27 cellular contexts compared by ENCODE assay signal in the genomic region with DNA sequence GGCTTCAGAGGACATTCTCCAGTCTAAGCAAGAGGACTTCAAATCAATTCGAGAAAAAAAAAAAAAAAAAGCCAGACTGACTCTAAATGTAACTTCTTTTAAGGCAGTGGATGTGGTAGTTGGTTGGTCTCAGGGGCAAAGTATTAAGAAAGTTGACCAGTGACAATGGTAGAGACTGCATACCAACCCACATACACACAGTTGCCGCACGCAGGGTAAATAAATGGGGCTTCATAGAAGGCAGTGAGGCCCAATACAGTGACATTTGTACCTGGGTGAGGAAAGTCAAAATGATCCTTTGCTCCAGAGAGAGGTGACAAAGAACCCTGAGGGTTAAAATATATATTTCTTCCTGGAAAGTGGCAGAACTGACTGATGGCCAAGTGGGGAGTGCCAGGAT.
A peak's percentile ranks its signal among the peaks of the same experiment; 100 is the strongest.
DNase-seq lines count a peak whose midpoint lies in the region; ATAC-seq, FAIRE-seq and TF ChIP-seq lines count a peak whose summit lies in the region.
"Had no signal": no experiment of that assay in that cellular context is flagged by ENCODE, and none has a peak within 500 bp of the region (broad histone marks: within the 10 kb centered on the region; RNA-seq: fewer than 3 reads in every experiment).

No MANE protein-coding gene starts in this region.

- H3K27me3 ChIP-seq in IMR-90 (ENCODE audit: control insufficient read depth, insufficient read depth, low read length) (no peaks in the 10 kb centered on the region), endodermal cell (ENCODE audit: control insufficient read depth, insufficient read depth, low read length, poor library complexity, severe bottlenecking) (no peaks in the 10 kb centered on the region)
- H3K27me3 ChIP-seq: adrenal gland, colonic mucosa, esophagus squamous epithelium, neutrophil had no signal

- H3K27me3 Mint-ChIP-seq in endodermal cell (ENCODE audit: insufficient read depth), result no peaks in the 10 kb centered on the region
- no peaks in the 10 kb centered on the region for H3K27me3 Mint-ChIP-seq in neural crest cell (ENCODE audit: low read depth)

- H3K27ac Mint-ChIP-seq in endodermal cell, result peak overlapping the region; percentile 42
- peak overlapping the region; percentile 17 for H3K27ac Mint-ChIP-seq in neural crest cell (ENCODE audit: unreplicated experiment)

- H3K18ac ChIP-seq in IMR-90 (ENCODE audit: low read depth, low read length), result peak overlapping the region; percentile 90; the same call in 1 of the 2 replicates

- H3K9me3 ChIP-seq in A549, result no peaks in the 10 kb centered on the region
- H3K9me3 ChIP-seq in IMR-90 (ENCODE audit: control insufficient read depth, insufficient read depth, low read length), result no peaks in the 10 kb centered on the region
- H3K9me3 ChIP-seq in endodermal cell (ENCODE audit: control insufficient read depth, low read length), result no peaks in the 10 kb centered on the region
- H3K9me3 ChIP-seq: adrenal gland, colonic mucosa, esophagus squamous epithelium, neutrophil had no signal

- H3K4me1 Mint-ChIP-seq in endodermal cell (no peaks in the 10 kb centered on the region), neural crest cell (peaks cover 6% of the 10 kb centered on the region)

- H3K4me2 ChIP-seq in A549 (peak overlapping the region; percentile 17), IMR-90 (ENCODE audit: low read depth, low read length) (0 out of 2 replicates have a peak overlapping the region, but pooled peaks have one; percentile 39)

- H4K8ac ChIP-seq in IMR-90 (ENCODE audit: low read depth in 2 of 2, low read length in 2 of 2), result peak overlapping the region in 1 of 2 experiments; percentile 81; a peak in 2 of 4 replicates

- CTCF ChIA-PET in A549 (lab: Yijun Ruan, JAX) (interaction anchor here (1.3 to 33.1 kb wide), 2 partner anchors 12 to 40 kb away, joined by 3 to 570 read pairs; no protein-coding TSS in a partner anchor), IMR-90 (lab: Yijun Ruan, JAX) (no interaction called here)

- no peak for TF ChIP-seq EP300 in A549 (IDR thresholded peaks at IDR 0.05)

- peak overlapping the region; percentile 74 for H3K4ac ChIP-seq in IMR-90 (ENCODE audit: low read depth, low read length)

- no peak for FAIRE-seq in A549 (lab: Jason Lieb, UNC)
- FAIRE-seq: A204.1, bronchial epithelial cell, H1, HepG2, small intestine had no signal

- H3K4me3 Mint-ChIP-seq in endodermal cell, result no peak overlapping the region
- H3K4me3 Mint-ChIP-seq in neural crest cell, result no peak overlapping the region

- ATAC-seq in A549 (peak; percentile 30 to 52; a peak in 5 of 6 replicates), IMR-90 (ENCODE audit: low read depth) (peak; percentile 22; the same call in 1 of the 2 replicates), HG02884 (IDR thresholded peaks at IDR 0.05; ENCODE audit: unreplicated experiment) (no peak)
- ATAC-seq: HepG2 had no signal

- in situ Hi-C loops in IMR-90 (cut with MboI; ENCODE audit: low sequenced_read_pairs), result no loop called here

- peak overlapping the region; percentile 35; the same call in 1 of the 2 replicates for H3K23ac ChIP-seq in IMR-90 (ENCODE audit: low read depth, low read length)

- dilution Hi-C loops in IMR-90 (cut with HindIII; ENCODE audit: low sequenced_read_pairs, unreplicated experiment), result no loop called here

- TF ChIP-seq RAD21 in A549 (conservative IDR thresholded peaks at IDR 0.05 in 1 of 2, IDR thresholded peaks at IDR 0.05 in 1 of 2) (no peak), IMR-90 (IDR thresholded peaks at IDR 0.05; ENCODE audit: low read length) (no peak)

- 0 out of 2 replicates have a peak overlapping the region, but pooled peaks have one; percentile 61 for H3K14ac ChIP-seq in IMR-90 (replicated peaks; ENCODE audit: low read depth, low read length)

- peak overlapping the region; percentile 32; the same call in 1 of the 3 replicates for H2BK15ac ChIP-seq in IMR-90 (ENCODE audit: low read depth, low read length)

- peak overlapping the region; percentile 77 for H2BK120ac ChIP-seq in IMR-90 (ENCODE audit: low read depth, low read length)

- H3K36me3 Mint-ChIP-seq in endodermal cell (ENCODE audit: low read depth) (peaks cover 29% of the 10 kb centered on the region), neural crest cell (ENCODE audit: low read depth) (peaks cover 15% of the 10 kb centered on the region)

- 77% methylated on average over 3 of the region's 3 CpGs for WGBS in A549 (ENCODE audit: missing lambda C conversion rate)
- WGBS in IMR-90 (ENCODE audit: extremely low coverage in 2 of 2, insufficient read length in 1 of 2), 2 experiments, result no CpG with 5 or more reads among the region's 3 CpGs
- 100% methylated on average over 3 of the region's 3 CpGs; no CpG with 5 or more reads in 1 of the 2 experiments for WGBS in endodermal cell (ENCODE audit: insufficient coverage in 1 of 2, insufficient read length in 1 of 2), 2 experiments

- H3K4me1 ChIP-seq in A549 (peaks cover 16% of the 10 kb centered on the region), IMR-90 (ENCODE audit: control insufficient read depth, insufficient read depth, low read length) (peaks cover 3% of the 10 kb centered on the region), endodermal cell (ENCODE audit: control insufficient read depth, insufficient read depth, low read length) (no peaks in the 10 kb centered on the region)
- H3K4me1 ChIP-seq: colonic mucosa had no signal

- peak overlapping the region; percentile 90; the same call in 1 of the 2 replicates for H2AK5ac ChIP-seq in IMR-90 (ENCODE audit: low read depth, low read length)

- peak overlapping the region; percentile 68 for H4K91ac ChIP-seq in IMR-90 (ENCODE audit: insufficient read depth, low read depth, low read length)

- H3K36me3 ChIP-seq in IMR-90 (ENCODE audit: control insufficient read depth, insufficient read depth, low read length) (peaks cover 5% of the 10 kb centered on the region), endodermal cell (ENCODE audit: control insufficient read depth, insufficient read depth, low read length) (peaks cover 57% of the 10 kb centered on the region)
- H3K36me3 ChIP-seq: adrenal gland, colonic mucosa had no signal

- H3K27ac ChIP-seq in A549 (peak overlapping the region in 1 of 2 experiments; percentile 5; a peak in 1 of 6 replicates), IMR-90 (ENCODE audit: insufficient read depth, low read length) (no peak overlapping the region), endodermal cell (ENCODE audit: low read depth, low read length) (no peak overlapping the region)
- H3K27ac ChIP-seq: colonic mucosa, esophagus squamous epithelium, neutrophil had no signal

- H3K9ac ChIP-seq in IMR-90 (ENCODE audit: low read depth, low read length), result no peak overlapping the region
- H3K9ac ChIP-seq in endodermal cell (ENCODE audit: extremely low read depth, low read length, poor library complexity, severe bottlenecking), result no peak overlapping the region

- H2AFZ ChIP-seq in IMR-90 (replicated peaks; ENCODE audit: low read length, poor library complexity), result no peak overlapping the region

- no peak overlapping the region for H3K56ac ChIP-seq in IMR-90 (ENCODE audit: extremely low read depth, insufficient read depth, low read length)

- intact Hi-C loops in IMR-90 (cut with micrococcal nuclease), result no loop called here

- no peaks in the 10 kb centered on the region for H3K79me1 ChIP-seq in IMR-90 (ENCODE audit: low read depth in 1 of 2, low read length in 2 of 2)

- no peak for DNase-seq in A549 (ENCODE audit: low read depth in 1 of 2, low spot score in 1 of 2)
- no peak for DNase-seq in IMR-90
- no peak for DNase-seq in endodermal cell
- no peak for DNase-seq in neural crest cell (ENCODE audit: low read depth, low spot score)
- no peak for DNase-seq in germinal center (ENCODE audit: low spot score)
- DNase-seq in activated naive CD4-positive, alpha-beta T cell treated with anti-CD3 and anti-CD28 coated beads, Interleukin-2, amount 50 U/mL, for 16 hours, result no peak
- no peak for DNase-seq in HuH-7 (ENCODE audit: low spot score)
- DNase-seq: activated CD4-positive, CD25-positive, alpha-beta regulatory T cell treated with anti-CD3 and anti-CD28 coated beads, Interleukin-2, amount 50 U/mL, for 72 hours; activated naive CD4-positive, alpha-beta T cell; colonic mucosa; effector memory CD4-positive, alpha-beta T cell; esophagus squamous epithelium; GF-D8; NCI-H1092 treated with DMSO at 0.1 percent for 48 hours; NCI-H2029 treated with DMSO at 0.1 percent for 48 hours; NCI-H774; SHP77; small intestine; T-helper 1 cell had no signal

- TF ChIP-seq CTCF in A549 (IDR thresholded peaks at IDR 0.05) (no peak), IMR-90 (conservative IDR thresholded peaks at IDR 0.05; ENCODE audit: low read depth, low read length) (no peak), endodermal cell (conservative IDR thresholded peaks at IDR 0.05) (no peak), neural crest cell (conservative IDR thresholded peaks at IDR 0.05) (no peak)

- H2AK9ac ChIP-seq in IMR-90 (replicated peaks; ENCODE audit: low read depth, low read length, poor library complexity), result no peak overlapping the region

- H3K9me1 ChIP-seq in IMR-90 (ENCODE audit: insufficient read depth, low read length), result peaks cover 7% of the 10 kb centered on the region

- no TSS peak for BruUV-seq in IMR-90 (replicated peaks; lab: Mats Ljungman, UMichigan)

- TF ChIP-seq POLR2A in A549 (IDR thresholded peaks at IDR 0.05; ENCODE audit: low read length) (no peak), IMR-90 (IDR thresholded peaks at IDR 0.05; ENCODE audit: low read depth, low read length) (no peak)

- peak overlapping the region; percentile 88 for H2BK20ac ChIP-seq in IMR-90 (ENCODE audit: low read depth, low read length)

- peak overlapping the region; percentile 78 for H2BK5ac ChIP-seq in IMR-90 (ENCODE audit: low read depth, low read length, poor library complexity, severe bottlenecking)

- POLR2A ChIA-PET in A549 (lab: Yijun Ruan, JAX) (no interaction called here), IMR-90 (lab: Charles Lee; ENCODE audit: unreplicated experiment) (no interaction called here)

- no peaks in the 10 kb centered on the region for H3K9me3 Mint-ChIP-seq in endodermal cell
- no peaks in the 10 kb centered on the region for H3K9me3 Mint-ChIP-seq in neural crest cell

- no peaks in the 10 kb centered on the region for H4K20me1 ChIP-seq in IMR-90 (ENCODE audit: insufficient read depth, low read length)

- H4K5ac ChIP-seq in IMR-90 (ENCODE audit: low read depth, low read length), result peak overlapping the region; percentile 81; the same call in 1 of the 2 replicates

- H3K4me3 ChIP-seq in A549 (no peak overlapping the region), IMR-90 (ENCODE audit: insufficient read depth, low read depth, low read length) (no peak overlapping the region), endodermal cell (ENCODE audit: low read length) (no peak overlapping the region)
- H3K4me3 ChIP-seq: adrenal gland, colonic mucosa, esophagus squamous epithelium, lung had no signal

TF ChIP-seq in A549, 52 proteins besides CTCF, POLR2A, EP300 and RAD21 (continues in another document):
- no peak for TF ChIP-seq HOXB13 (CRISPR knock-in tag; IDR thresholded peaks at IDR 0.05; ENCODE audit: low read depth)
- no peak for TF ChIP-seq CHD4 (IDR thresholded peaks at IDR 0.05; ENCODE audit: borderline replicate concordance)
- no peak for TF ChIP-seq EHF (CRISPR knock-in tag; IDR thresholded peaks at IDR 0.05)

TF ChIP-seq in IMR-90, 13 proteins besides CTCF, POLR2A, EP300 and RAD21 (continues in another document):
- TF ChIP-seq BHLHE40 (IDR thresholded peaks at IDR 0.05; ENCODE audit: low read depth, low read length) (no peak), MAZ (IDR thresholded peaks at IDR 0.05; ENCODE audit: borderline replicate concordance, low read depth, low read length) (no peak), RCOR1 (IDR thresholded peaks at IDR 0.05; ENCODE audit: insufficient replicate concordance, low read length) (no peak)
